In the genomic region with DNA sequence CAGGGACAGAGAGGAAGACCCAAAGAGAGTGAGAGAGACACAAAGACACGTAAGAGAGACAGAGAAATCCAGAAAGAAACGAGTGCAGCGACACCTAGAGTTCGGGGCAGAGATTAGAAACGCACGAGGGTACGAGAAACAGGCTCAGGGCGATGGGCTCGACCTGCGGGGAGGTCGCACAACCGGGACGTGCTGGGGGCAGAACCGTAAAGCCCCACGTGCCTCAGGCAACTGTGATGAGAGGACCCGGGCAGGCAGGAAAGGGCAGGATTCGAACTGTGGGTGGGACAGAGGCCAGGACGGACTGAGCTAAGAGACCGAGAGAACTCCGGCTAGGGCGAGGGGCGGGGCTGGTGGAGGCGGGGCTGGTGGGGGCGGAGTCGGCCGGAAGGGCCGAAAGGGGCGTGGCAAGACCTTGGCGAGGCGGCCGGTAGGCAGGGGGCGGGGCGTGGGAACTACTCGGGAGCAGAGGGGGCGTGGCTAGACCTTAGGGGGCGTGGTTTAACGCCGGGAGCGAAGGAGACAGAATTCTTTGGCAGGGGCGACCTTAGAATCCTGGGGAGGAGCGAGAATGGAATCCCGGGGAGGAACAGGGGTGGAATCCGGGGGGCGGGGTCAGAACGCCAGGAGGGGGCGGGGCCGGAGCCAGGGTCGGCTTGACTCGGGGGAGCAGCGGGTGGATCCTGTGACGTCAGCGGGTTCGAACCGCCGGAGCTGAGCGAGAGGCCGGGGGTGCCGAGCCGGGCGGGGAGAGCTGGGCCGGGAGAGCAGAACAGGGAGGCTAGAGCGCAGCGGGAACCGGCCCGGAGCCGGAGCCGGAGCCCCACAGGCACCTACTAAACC, we compare ENCODE assay signal across 8 cellular contexts. TPM values are rescaled to one million over a fixed set of nuclear protein-coding genes. Genes with fewer than 3 reads are reported as not detected.
DNase-seq lines count a peak whose midpoint lies in the region; ATAC-seq and TF ChIP-seq lines count a peak whose summit lies in the region.

A gene (plus strand): TSS at position 686 of the 843 bp plus-strand sequence. CDS start 229 bp downstream, outside the sequence.

- H3K4me3 ChIP-seq in Peyer's patch: peak within 1 kb of the TSS; percentile 58 to 95 (median 82)
- peak within 1 kb of the TSS; percentile 75 to 91 for H3K4me3 ChIP-seq in muscle layer of colon (ENCODE audit: low read depth in 1 of 2, low read length in 2 of 2)

- TF ChIP-seq POLR2A in Peyer's patch (IDR thresholded peaks at IDR 0.05): peak; percentile 88 to 95

- in situ Hi-C loops in G401 (cut with HindIII; ENCODE audit: low sequenced_read_pairs): loop anchor here (25.0 kb wide), 1 partner anchor 134 kb away; no protein-coding TSS in a partner anchor

- ATAC-seq in esophagus mucosa: peak; percentile 92
- ATAC-seq in HG03025 (IDR thresholded peaks at IDR 0.05; ENCODE audit: low FRiP score, unreplicated experiment): no peak

- H3K27me3 ChIP-seq in Peyer's patch (no peaks in the 10 kb centered on the region), muscle layer of colon (ENCODE audit: control insufficient read depth in 1 of 2, insufficient read depth in 2 of 2, low read length in 2 of 2) (no peaks in the 10 kb centered on the region)

- peaks cover 0 to 5% (median 0%) of the 10 kb centered on the region in 4 donors for H3K9me3 ChIP-seq in Peyer's patch
- no peaks in the 10 kb centered on the region for H3K9me3 ChIP-seq in muscle layer of colon (ENCODE audit: low read length)

- H3K27ac ChIP-seq in Peyer's patch (peak within 1 kb of the TSS; percentile 75 to 97 (median 96)), muscle layer of colon (ENCODE audit: low read depth, low read length) (peak within 1 kb of the TSS; percentile 94)

- peak within 1 kb of the TSS; percentile 80 for H3K9ac ChIP-seq in muscle layer of colon (ENCODE audit: low read length)

- H3K4me1 ChIP-seq in Peyer's patch (peaks cover 0 to 38% (median 12%) of the 10 kb centered on the region in 4 donors), muscle layer of colon (ENCODE audit: insufficient read depth, low read length) (peaks cover 28% of the 10 kb centered on the region)

- TF ChIP-seq CTCF in Peyer's patch (IDR thresholded peaks at IDR 0.05): peak; percentile 10 to 89 (median 74)

- DNase-seq in G401 (ENCODE audit: low spot score): peak; percentile 71
- peak; percentile 99 for DNase-seq in KG1 (lab: John Stamatoyannopoulos, UW)
- peak; percentile 85 to 100 (median 99) for DNase-seq in Peyer's patch
- peak; percentile 93 to 94 for DNase-seq in activated T-cell treated with anti-CD3 and anti-CD28 coated beads, Interleukin-2, amount 50 U/mL, for 48 hours
- peak; percentile 45 to 55 for DNase-seq in stimulated activated CD8-positive, alpha-beta memory T cell treated with anti-CD3 and anti-CD28 coated beads, Interleukin-4, amount 100 ng/mL, for 4 hours (ENCODE audit: low read depth in 2 of 2, low spot score in 1 of 2)

- H3K36me3 ChIP-seq in Peyer's patch (no peaks in the 10 kb centered on the region), muscle layer of colon (ENCODE audit: insufficient read depth, low read length) (no peaks in the 10 kb centered on the region)

RNA-seq across cellular contexts. Expression of the gene that starts here (rescaled TPM):
- total RNA-seq in G401 (2014; rRNA removed; shearing (Covaris generic)): 126 and 154 TPM in 2 replicates
- total RNA-seq in Peyer's patch (100 to 1,000 TPM in 3 of 4 donors, 10 to 100 TPM in 1; 25.6 to 171 (median 122) TPM), esophagus mucosa (64.4 TPM)
